ENCODE assay signal across 12 cellular contexts in the genomic region with DNA sequence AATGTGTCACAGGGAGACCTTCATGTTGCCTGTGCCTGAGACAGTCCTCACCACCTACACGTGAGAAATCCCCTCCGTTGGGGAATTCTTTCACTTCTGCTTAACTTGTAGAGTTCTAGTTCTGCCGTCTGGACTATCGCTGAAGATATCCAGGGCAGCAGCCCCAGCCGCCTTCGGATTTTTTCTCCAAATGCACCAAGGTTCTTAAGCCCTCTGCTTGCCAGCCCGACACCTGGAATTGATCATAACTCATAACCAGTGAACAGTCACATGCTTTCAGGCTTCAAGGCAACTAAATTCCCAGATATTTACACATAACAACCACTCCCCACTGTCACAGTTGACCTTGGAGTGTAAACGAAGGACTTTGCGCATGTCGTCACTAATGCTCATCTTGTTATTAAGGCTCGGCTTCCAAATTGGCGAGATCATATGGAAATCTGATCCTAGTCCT.
A peak's percentile ranks its signal among the peaks of the same experiment; 100 is the strongest.
DNase-seq lines count a peak whose midpoint lies in the region; ATAC-seq and TF ChIP-seq lines count a peak whose summit lies in the region.
"Had no signal": no experiment of that assay in that cellular context is flagged by ENCODE, and none has a peak within 500 bp of the region (broad histone marks: within the 10 kb centered on the region; RNA-seq: fewer than 3 reads in every experiment).

No MANE protein-coding gene starts in this region.

- POLR2A ChIA-PET in WTC11 (lab: Charles Lee) = no interaction called here

- H3K36me3 Mint-ChIP-seq in WTC11 = peaks cover 9% of the 10 kb centered on the region
- H3K36me3 Mint-ChIP-seq: CD14-positive monocyte had no signal

- H3K4me3 ChIP-seq in GM12864 (ENCODE audit: low read depth, low read length) = no peak overlapping the region
- no peak overlapping the region for H3K4me3 ChIP-seq in HFF-Myc (replicated peaks; ENCODE audit: low read depth, low read length)

- H3K4me3 Mint-ChIP-seq in WTC11 = no peak overlapping the region

- H3K27ac Mint-ChIP-seq in WTC11 = peak overlapping the region; percentile 40; the same call in 1 of the 2 replicates
- H3K27ac Mint-ChIP-seq: CD14-positive monocyte had no signal

- DNase-seq in GM12864 (ENCODE audit: low read depth) (peak; percentile 33), HFF-Myc (ENCODE audit: extremely low read depth, low read depth) (peak; percentile 60), WTC11 (ENCODE audit: low spot score) (no peak), mesenteric fat pad (ENCODE audit: low spot score) (peak; percentile 69), NCI-H1105 treated with DMSO at 0.1 percent for 48 hours (lab: John Stamatoyannopoulos, UW) (no peak)
- DNase-seq: activated T-cell treated with anti-CD3 and anti-CD28 coated beads, Interleukin-2, amount 50 U/mL, for 48 hours; central memory CD4-positive, alpha-beta T cell; NCI-H2029 treated with DMSO at 0.1 percent for 48 hours had no signal

- H3K27me3 Mint-ChIP-seq in WTC11 (ENCODE audit: low read depth) = no peaks in the 10 kb centered on the region

- no peaks in the 10 kb centered on the region for H3K9me3 Mint-ChIP-seq in WTC11

- H3K4me1 Mint-ChIP-seq in WTC11 = peaks cover 18% of the 10 kb centered on the region

- no peak for ATAC-seq in WTC11
- ATAC-seq in GM18517 (IDR thresholded peaks at IDR 0.05; ENCODE audit: unreplicated experiment) = no peak
- ATAC-seq in esophagus mucosa = no peak
- ATAC-seq in GM19452 (IDR thresholded peaks at IDR 0.05; ENCODE audit: unreplicated experiment) = no peak

- CTCF ChIA-PET in WTC11 (lab: Charles Lee) = interaction anchor here (1.0 to 1.4 kb wide), 2 partner anchors 9 to 35 kb away, joined by 3 to 6 read pairs; no protein-coding TSS in a partner anchor

- TF ChIP-seq CTCF in GM12864 (IDR thresholded peaks at IDR 0.05; ENCODE audit: low read depth, low read length, missing control alignments) (no peak), HFF-Myc (IDR thresholded peaks at IDR 0.05; ENCODE audit: low read depth, low read length, missing control alignments) (no peak), WTC11 (IDR thresholded peaks at IDR 0.05) (no peak)

TF ChIP-seq in WTC11, 78 proteins besides CTCF, POLR2A, EP300 and RAD21:
- TF ChIP-seq ZNF423 (CRISPR knock-in tag; IDR thresholded peaks at IDR 0.05) (no peak), SOX15 (CRISPR knock-in tag; IDR thresholded peaks at IDR 0.05) (no peak), ARID4B (CRISPR knock-in tag; IDR thresholded peaks at IDR 0.05; ENCODE audit: borderline replicate concordance) (no peak), ZNF317 (CRISPR knock-in tag; IDR thresholded peaks at IDR 0.05; ENCODE audit: borderline replicate concordance, low read depth) (no peak), ZBTB21 (CRISPR knock-in tag; IDR thresholded peaks at IDR 0.05; ENCODE audit: borderline replicate concordance) (no peak), ZNF219 (CRISPR knock-in tag; IDR thresholded peaks at IDR 0.05; ENCODE audit: borderline replicate concordance) (no peak), EMX1 (CRISPR knock-in tag; IDR thresholded peaks at IDR 0.05) (no peak), JAZF1 (CRISPR knock-in tag; IDR thresholded peaks at IDR 0.05) (no peak), OVOL2 (CRISPR knock-in tag; IDR thresholded peaks at IDR 0.05; ENCODE audit: borderline replicate concordance) (no peak), NR2C2 (CRISPR knock-in tag; IDR thresholded peaks at IDR 0.05) (no peak), FOXJ3 (CRISPR knock-in tag; IDR thresholded peaks at IDR 0.05; ENCODE audit: borderline replicate concordance) (no peak), MYBL2 (CRISPR knock-in tag; IDR thresholded peaks at IDR 0.05) (no peak)
- TF ChIP-seq, protein P1, sequence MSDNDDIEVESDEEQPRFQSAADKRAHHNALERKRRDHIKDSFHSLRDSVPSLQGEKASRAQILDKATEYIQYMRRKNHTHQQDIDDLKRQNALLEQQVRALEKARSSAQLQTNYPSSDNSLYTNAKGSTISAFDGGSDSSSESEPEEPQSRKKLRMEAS (CRISPR knock-in tag; IDR thresholded peaks at IDR 0.05) = no peak
- TF ChIP-seq, protein P2, sequence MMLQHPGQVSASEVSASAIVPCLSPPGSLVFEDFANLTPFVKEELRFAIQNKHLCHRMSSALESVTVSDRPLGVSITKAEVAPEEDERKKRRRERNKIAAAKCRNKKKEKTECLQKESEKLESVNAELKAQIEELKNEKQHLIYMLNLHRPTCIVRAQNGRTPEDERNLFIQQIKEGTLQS (CRISPR knock-in tag; conservative IDR thresholded peaks at IDR 0.05) = no peak
- TF ChIP-seq, protein P3, sequence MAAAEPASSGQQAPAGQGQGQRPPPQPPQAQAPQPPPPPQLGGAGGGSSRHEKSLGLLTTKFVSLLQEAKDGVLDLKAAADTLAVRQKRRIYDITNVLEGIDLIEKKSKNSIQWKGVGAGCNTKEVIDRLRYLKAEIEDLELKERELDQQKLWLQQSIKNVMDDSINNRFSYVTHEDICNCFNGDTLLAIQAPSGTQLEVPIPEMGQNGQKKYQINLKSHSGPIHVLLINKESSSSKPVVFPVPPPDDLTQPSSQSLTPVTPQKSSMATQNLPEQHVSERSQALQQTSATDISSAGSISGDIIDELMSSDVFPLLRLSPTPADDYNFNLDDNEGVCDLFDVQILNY (CRISPR knock-in tag; IDR thresholded peaks at IDR 0.05) = no peak

Comparison
In these comparisons a context has a peak if more than half of its experiments do, and no peak if none do; other contexts are left out.
1. DNase-seq: peak in GM12864 (single experiment), HFF-Myc (single experiment) and mesenteric fat pad (single experiment); none in WTC11 (single experiment) and NCI-H1105 treated with DMSO at 0.1 percent for 48 hours (single experiment).